Comparison of ENCODE assay signal across 24 cellular contexts in genomic region chr13:45439781-45440462, GRCh38. TPM values are rescaled to one million over a fixed set of nuclear protein-coding genes. Genes with fewer than 3 reads are reported as not detected.
A peak's percentile ranks its signal among the peaks of the same experiment; 100 is the strongest.
DNase-seq lines count a peak whose midpoint lies in the region; ATAC-seq and TF ChIP-seq lines count a peak whose summit lies in the region.
"Had no signal": no experiment of that assay in that cellular context is flagged by ENCODE, and none has a peak within 500 bp of the region (broad histone marks: within the 10 kb centered on the region; RNA-seq: fewer than 3 reads in every experiment).

No MANE protein-coding gene starts in this region.

- no peak for TF ChIP-seq CTCF in chondrocyte (IDR thresholded peaks at IDR 0.05)
- TF ChIP-seq CTCF in right lobe of liver (IDR thresholded peaks at IDR 0.05) = no peak
- TF ChIP-seq CTCF in spleen (IDR thresholded peaks at IDR 0.05 in 8 of 11, conservative IDR thresholded peaks at IDR 0.05 in 3 of 11) = no peak

- ATAC-seq in activated naive CD8-positive, alpha-beta T cell treated with anti-CD3 and anti-CD28 coated beads, Interleukin-2, amount 50 U/mL, for 24 hours = no peak
- ATAC-seq in right lobe of liver (no peak), HG02885 (IDR thresholded peaks at IDR 0.05; ENCODE audit: poor library complexity, unreplicated experiment) (no peak), GM18520 (IDR thresholded peaks at IDR 0.05; ENCODE audit: unreplicated experiment) (no peak)

- no peak overlapping the region for H3K4me3 ChIP-seq in right lobe of liver
- no peak overlapping the region for H3K4me3 ChIP-seq in spleen

- H3K27ac Mint-ChIP-seq in activated naive CD8-positive, alpha-beta T cell treated with anti-CD3 and anti-CD28 coated beads, Interleukin-2, amount 50 U/mL, for 24 hours = peak overlapping the region; percentile 30
- H3K27ac Mint-ChIP-seq in activated naive CD8-positive, alpha-beta T cell treated with anti-CD3 and anti-CD28 coated beads for 36 hours = no peak overlapping the region
- peak overlapping the region; percentile 75 for H3K27ac Mint-ChIP-seq in chondrocyte (ENCODE audit: unreplicated experiment)
- H3K27ac Mint-ChIP-seq: activated CD4-positive, alpha-beta T cell treated with anti-CD3 and anti-CD28 coated beads, Interleukin-2, amount 10 ng/mL, durations not matched to agents 24 days and 14 days; activated naive CD4-positive, alpha-beta T cell treated with anti-CD3 and anti-CD28 coated beads for 36 hours; T-helper 2 cell treated with Interferon-gamma antibody and Interleukin-4, amounts not matched to agents 5 μg/mL and 100 μg/mL, for 36 hours had no signal

- H3K27me3 Mint-ChIP-seq in activated naive CD8-positive, alpha-beta T cell treated with anti-CD3 and anti-CD28 coated beads, Interleukin-2, amount 50 U/mL, for 24 hours = no peaks in the 10 kb centered on the region
- no peaks in the 10 kb centered on the region for H3K27me3 Mint-ChIP-seq in activated naive CD8-positive, alpha-beta T cell treated with anti-CD3 and anti-CD28 coated beads for 36 hours
- peaks cover 6% of the 10 kb centered on the region for H3K27me3 Mint-ChIP-seq in chondrocyte (ENCODE audit: low read depth)

- no peaks in the 10 kb centered on the region for H3K27me3 ChIP-seq in right lobe of liver
- no peaks in the 10 kb centered on the region for H3K27me3 ChIP-seq in spleen (replicated peaks in 1 of 7)

- H3K36me3 ChIP-seq in right lobe of liver (no peaks in the 10 kb centered on the region), spleen (no peaks in the 10 kb centered on the region)
- H3K36me3 ChIP-seq: WERI-Rb-1 had no signal

- intact Hi-C loops in right lobe of liver (cut with DNase I) (no loop called here), spleen (cut with DNase I; ENCODE audit: low total_unique reads) (no loop called here)

- TF ChIP-seq POLR2A in right lobe of liver (IDR thresholded peaks at IDR 0.05) = no peak
- TF ChIP-seq POLR2A in spleen (IDR thresholded peaks at IDR 0.05) = no peak

- peaks cover 15% of the 10 kb centered on the region for H3K4me1 Mint-ChIP-seq in activated naive CD8-positive, alpha-beta T cell treated with anti-CD3 and anti-CD28 coated beads, Interleukin-2, amount 50 U/mL, for 24 hours
- peaks cover 11% of the 10 kb centered on the region for H3K4me1 Mint-ChIP-seq in activated naive CD8-positive, alpha-beta T cell treated with anti-CD3 and anti-CD28 coated beads for 36 hours
- H3K4me1 Mint-ChIP-seq in chondrocyte (ENCODE audit: low read depth) = peaks cover 32% of the 10 kb centered on the region

- peaks cover 0 to 54% (median 16%) of the 10 kb centered on the region in 4 donors for H3K4me1 ChIP-seq in right lobe of liver
- H3K4me1 ChIP-seq in spleen = peaks cover 9 to 25% (median 18%) of the 10 kb centered on the region in 6 donors

- DNase-seq in activated naive CD8-positive, alpha-beta T cell treated with anti-CD3 and anti-CD28 coated beads, Interleukin-2, amount 50 U/mL, for 24 hours = no peak
- no peak for DNase-seq in activated naive CD8-positive, alpha-beta T cell treated with anti-CD3 and anti-CD28 coated beads for 36 hours
- DNase-seq in chondrocyte (ENCODE audit: low spot score) (no peak), right lobe of liver (peak in 1 of 3 donors; percentile 9), spleen (no peak), NCI-H187 treated with DMSO at 0.1 percent for 48 hours (lab: John Stamatoyannopoulos, UW) (no peak)
- DNase-seq: activated CD4-positive, alpha-beta T cell treated with anti-CD3 and anti-CD28 coated beads, Interleukin-2, amount 10 ng/mL, durations not matched to agents 24 days and 14 days; activated naive CD4-positive, alpha-beta T cell treated with anti-CD3 and anti-CD28 coated beads for 36 hours; activated T-cell treated with anti-CD3 and anti-CD28 coated beads, Interleukin-2, amount 50 U/mL, for 48 hours; caudate nucleus; DMS53; GDM1; Karpas-422; mesendoderm; naive B cell; NCI-H1694 treated with DMSO at 0.1 percent for 48 hours; nucleus accumbens; RPMI8226; trophoblast cell; WERI-Rb-1 had no signal

- peak overlapping the region; percentile 52 to 96 (median 94) for H3K27ac ChIP-seq in right lobe of liver
- peak overlapping the region in 6 of 8 donors; percentile 14 to 75 (median 61) for H3K27ac ChIP-seq in spleen
- H3K27ac ChIP-seq: 22Rv1, WERI-Rb-1 had no signal

- H3K9me3 ChIP-seq in right lobe of liver (no peaks in the 10 kb centered on the region), spleen (no peaks in the 10 kb centered on the region)

- H3K4me3 Mint-ChIP-seq in activated naive CD8-positive, alpha-beta T cell treated with anti-CD3 and anti-CD28 coated beads, Interleukin-2, amount 50 U/mL, for 24 hours = no peak overlapping the region
- no peak overlapping the region for H3K4me3 Mint-ChIP-seq in activated naive CD8-positive, alpha-beta T cell treated with anti-CD3 and anti-CD28 coated beads for 36 hours
- no peak overlapping the region for H3K4me3 Mint-ChIP-seq in chondrocyte (ENCODE audit: unreplicated experiment)
- H3K4me3 Mint-ChIP-seq: activated CD4-positive, alpha-beta T cell treated with anti-CD3 and anti-CD28 coated beads, Interleukin-2, amount 10 ng/mL, durations not matched to agents 24 days and 14 days; activated naive CD4-positive, alpha-beta T cell treated with anti-CD3 and anti-CD28 coated beads for 36 hours; naive B cell; T-helper 2 cell treated with Interferon-gamma antibody and Interleukin-4, amounts not matched to agents 5 μg/mL and 100 μg/mL, for 36 hours had no signal

- H3K9me3 Mint-ChIP-seq in activated naive CD8-positive, alpha-beta T cell treated with anti-CD3 and anti-CD28 coated beads, Interleukin-2, amount 50 U/mL, for 24 hours = no peaks in the 10 kb centered on the region
- H3K9me3 Mint-ChIP-seq in activated naive CD8-positive, alpha-beta T cell treated with anti-CD3 and anti-CD28 coated beads for 36 hours = no peaks in the 10 kb centered on the region
- H3K9me3 Mint-ChIP-seq in chondrocyte (ENCODE audit: low read depth) = no peaks in the 10 kb centered on the region
- H3K9me3 Mint-ChIP-seq: activated naive CD4-positive, alpha-beta T cell treated with anti-CD3 and anti-CD28 coated beads for 36 hours; T-helper 2 cell treated with Interferon-gamma antibody and Interleukin-4, amounts not matched to agents 5 μg/mL and 100 μg/mL, for 36 hours had no signal

- WGBS in right lobe of liver (ENCODE audit: insufficient coverage, low coverage, low lambda C conversion rate, missing lambda C conversion rate) = 52% methylated on average over 2 of the region's 3 CpGs
- WGBS in spleen, 5 donors = 62 to 82% (median 72%) methylated on average over 3 of the region's 3 CpGs

- H3K36me3 Mint-ChIP-seq in activated naive CD8-positive, alpha-beta T cell treated with anti-CD3 and anti-CD28 coated beads, Interleukin-2, amount 50 U/mL, for 24 hours (ENCODE audit: low read depth) = no peaks in the 10 kb centered on the region
- H3K36me3 Mint-ChIP-seq in activated naive CD8-positive, alpha-beta T cell treated with anti-CD3 and anti-CD28 coated beads for 36 hours = no peaks in the 10 kb centered on the region
- no peaks in the 10 kb centered on the region for H3K36me3 Mint-ChIP-seq in chondrocyte (ENCODE audit: low read depth)

RNA-seq across cellular contexts. Expression of gene SLC25A30, which starts 21.7 kb away (rescaled TPM):
- total RNA-seq in activated naive CD8-positive, alpha-beta T cell treated with anti-CD3 and anti-CD28 coated beads for 36 hours = 10 to 100 TPM; 21.7 to 22.0 TPM
- total RNA-seq in chondrocyte = 11.6 to 15.0 TPM (median 13.4 TPM) in 3 replicates
- 10 to 100 TPM; 16.1 to 60.4 (median 45.0) TPM for total RNA-seq in right lobe of liver
- 10 to 100 TPM; 16.6 to 31.9 (median 23.5) TPM for total RNA-seq in spleen
- polyA plus RNA-seq in spleen = 10 to 100 TPM in 1 of 3 donors, 1 to 10 TPM in 2; 5.9 to 14.8 (median 6.7) TPM

RNA-seq across cellular contexts. Expression of gene COG3, which starts 24.8 kb away (rescaled TPM):
- total RNA-seq in activated naive CD8-positive, alpha-beta T cell treated with anti-CD3 and anti-CD28 coated beads for 36 hours = 10 to 100 TPM; 17.1 to 17.4 TPM
- total RNA-seq in chondrocyte = 22.4 to 30.4 TPM (median 23.8 TPM) in 3 replicates
- 10 to 100 TPM; 18.9 to 66.3 (median 36.8) TPM for total RNA-seq in right lobe of liver
- total RNA-seq in spleen = 10 to 100 TPM; 29.2 to 99.2 (median 38.2) TPM
- 10 to 100 TPM; 12.3 to 15.1 (median 12.8) TPM for polyA plus RNA-seq in spleen
